Comparison of ENCODE assay signal across 2 cellular contexts in genomic region chr5:76367623-76368366, GRCh38.
TF ChIP-seq lines count a peak whose summit lies in the region.

No MANE protein-coding gene starts in this region.

TF ChIP-seq in IMR-90, 13 proteins besides CTCF, POLR2A, EP300 and RAD21:
- TF ChIP-seq USF2 (IDR thresholded peaks at IDR 0.05; ENCODE audit: low read depth, low read length), result peak; percentile 25; the same call in 1 of the 2 replicates
- no peak for TF ChIP-seq MXI1 (IDR thresholded peaks at IDR 0.05; ENCODE audit: borderline replicate concordance, low read depth, low read length)

TF ChIP-seq in K562, 482 proteins besides CTCF, POLR2A, EP300 and RAD21:
- peak; percentile 81 for TF ChIP-seq ZKSCAN1 (IDR thresholded peaks at IDR 0.05; ENCODE audit: low read depth, low read length)
- peak; percentile 76 for TF ChIP-seq USF1 (CRISPR knock-in tag; IDR thresholded peaks at IDR 0.05)
- peak; percentile 43 for TF ChIP-seq CBFA2T2 (conservative IDR thresholded peaks at IDR 0.05)
- 0 out of 2 replicates have a peak, but pooled peaks have one; percentile 26 for TF ChIP-seq NFE2L1 (tag; IDR thresholded peaks at IDR 0.05; ENCODE audit: borderline replicate concordance, low read depth)
- TF ChIP-seq, protein P1, sequence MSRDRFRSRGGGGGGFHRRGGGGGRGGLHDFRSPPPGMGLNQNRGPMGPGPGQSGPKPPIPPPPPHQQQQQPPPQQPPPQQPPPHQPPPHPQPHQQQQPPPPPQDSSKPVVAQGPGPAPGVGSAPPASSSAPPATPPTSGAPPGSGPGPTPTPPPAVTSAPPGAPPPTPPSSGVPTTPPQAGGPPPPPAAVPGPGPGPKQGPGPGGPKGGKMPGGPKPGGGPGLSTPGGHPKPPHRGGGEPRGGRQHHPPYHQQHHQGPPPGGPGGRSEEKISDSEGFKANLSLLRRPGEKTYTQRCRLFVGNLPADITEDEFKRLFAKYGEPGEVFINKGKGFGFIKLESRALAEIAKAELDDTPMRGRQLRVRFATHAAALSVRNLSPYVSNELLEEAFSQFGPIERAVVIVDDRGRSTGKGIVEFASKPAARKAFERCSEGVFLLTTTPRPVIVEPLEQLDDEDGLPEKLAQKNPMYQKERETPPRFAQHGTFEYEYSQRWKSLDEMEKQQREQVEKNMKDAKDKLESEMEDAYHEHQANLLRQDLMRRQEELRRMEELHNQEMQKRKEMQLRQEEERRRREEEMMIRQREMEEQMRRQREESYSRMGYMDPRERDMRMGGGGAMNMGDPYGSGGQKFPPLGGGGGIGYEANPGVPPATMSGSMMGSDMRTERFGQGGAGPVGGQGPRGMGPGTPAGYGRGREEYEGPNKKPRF (IDR thresholded peaks at IDR 0.05; ENCODE audit: low read depth, low read length), result no peak
- TF ChIP-seq MAFG (tag; conservative IDR thresholded peaks at IDR 0.05), result peak; percentile 78
- TF ChIP-seq ZC3H8 (IDR thresholded peaks at IDR 0.05), result no peak
- TF ChIP-seq SRSF3 (IDR thresholded peaks at IDR 0.05; ENCODE audit: insufficient read depth, low read length), result no peak
- TF ChIP-seq NFYB (IDR thresholded peaks at IDR 0.05; ENCODE audit: extremely low read depth, insufficient read length), result peak; percentile 80
- 0 out of 2 replicates have a peak, but pooled peaks have one; percentile 32 for TF ChIP-seq ATF3 (IDR thresholded peaks at IDR 0.05)
- no peak for TF ChIP-seq ATF3 (CRISPR knock-in tag; conservative IDR thresholded peaks at IDR 0.05)
- TF ChIP-seq FOSL1 (tag; conservative IDR thresholded peaks at IDR 0.05), result peak; percentile 43; the same call in 1 of the 2 replicates
- TF ChIP-seq ZNF592 (IDR thresholded peaks at IDR 0.05), result 0 out of 2 replicates have a peak, but pooled peaks have one; percentile 53
- no peak for TF ChIP-seq TFAM (CRISPR knock-in tag; conservative IDR thresholded peaks at IDR 0.05)
- TF ChIP-seq ZNF316 (IDR thresholded peaks at IDR 0.05), result peak; percentile 67
- no peak for TF ChIP-seq KLF6 (CRISPR knock-in tag; IDR thresholded peaks at IDR 0.05; ENCODE audit: borderline replicate concordance)
- peak; percentile 61; the same call in 1 of the 2 replicates for TF ChIP-seq RAD51 (IDR thresholded peaks at IDR 0.05; ENCODE audit: borderline replicate concordance, low read depth)
- TF ChIP-seq NFE2 (IDR thresholded peaks at IDR 0.05; ENCODE audit: low read depth), result peak; percentile 58
- TF ChIP-seq MAFK (IDR thresholded peaks at IDR 0.05; ENCODE audit: low read length), result 0 out of 2 replicates have a peak, but pooled peaks have one; percentile 9
- TF ChIP-seq CEBPB (tag; IDR thresholded peaks at IDR 0.05), result peak; percentile 58
- peak; percentile 77 for TF ChIP-seq USF2 (CRISPR knock-in tag; IDR thresholded peaks at IDR 0.05)
- TF ChIP-seq C11orf30 (IDR thresholded peaks at IDR 0.05; ENCODE audit: low read depth), result peak; percentile 64
- TF ChIP-seq ZFP1 (CRISPR knock-in tag; IDR thresholded peaks at IDR 0.05), result no peak
- peak; percentile 65 for TF ChIP-seq CBFA2T3 (IDR thresholded peaks at IDR 0.05)
